ENCODE assay signal across 23 cellular contexts in genomic region chr22:46974631-46975585, GRCh38.
"Had no signal": no experiment of that assay in that cellular context is flagged by ENCODE, and none has a peak within 500 bp of the region (broad histone marks: within the 10 kb centered on the region; RNA-seq: fewer than 3 reads in every experiment).

No MANE protein-coding gene starts in this region.

- H3K9ac ChIP-seq: parathyroid adenoma had no signal

- H3K79me2 ChIP-seq: parathyroid adenoma had no signal

- H3K9me3 Mint-ChIP-seq: activated CD4-positive, alpha-beta memory T cell treated with anti-CD3 and anti-CD28 coated beads for 36 hours; activated naive CD8-positive, alpha-beta T cell treated with anti-CD3 and anti-CD28 coated beads for 36 hours; activated T-helper 17 cell treated with anti-CD3 and anti-CD28 coated beads, Interleukin-2, amount 50 U/mL, for 72 hours; naive B cell had no signal

- H3K4me3 Mint-ChIP-seq: activated CD4-positive, alpha-beta memory T cell treated with anti-CD3 and anti-CD28 coated beads for 36 hours; activated CD8-positive, alpha-beta memory T cell treated with anti-CD3 and anti-CD28 coated beads, Interleukin-2, amount 10 ng/mL, durations not matched to agents 7 days and 5 days; activated naive CD8-positive, alpha-beta T cell treated with anti-CD3 and anti-CD28 coated beads for 36 hours; activated T-helper 17 cell treated with anti-CD3 and anti-CD28 coated beads, Interleukin-2, amount 50 U/mL, for 72 hours; brain; naive B cell had no signal

- H3K36me3 ChIP-seq: gastrocnemius medialis, SJCRH30 had no signal

- FAIRE-seq: colon, endometrium had no signal

- H3K4me1 ChIP-seq: parathyroid adenoma, SJCRH30 had no signal

- ATAC-seq: activated CD8-positive, alpha-beta memory T cell treated with anti-CD3 and anti-CD28 coated beads, Interleukin-2, amount 10 ng/mL, durations not matched to agents 7 days and 5 days; activated T-helper 17 cell treated with anti-CD3 and anti-CD28 coated beads, Interleukin-2, amount 50 U/mL, for 72 hours; gastrocnemius medialis; mucosa of descending colon had no signal

- H2AFZ ChIP-seq: parathyroid adenoma had no signal

- H3K27ac Mint-ChIP-seq: activated CD4-positive, alpha-beta memory T cell treated with anti-CD3 and anti-CD28 coated beads for 36 hours; activated CD8-positive, alpha-beta memory T cell treated with anti-CD3 and anti-CD28 coated beads, Interleukin-2, amount 10 ng/mL, durations not matched to agents 7 days and 5 days; activated naive CD8-positive, alpha-beta T cell treated with anti-CD3 and anti-CD28 coated beads for 36 hours; activated T-helper 17 cell treated with anti-CD3 and anti-CD28 coated beads, Interleukin-2, amount 50 U/mL, for 72 hours; brain had no signal

- H3K27ac ChIP-seq: gastrocnemius medialis, left ventricle myocardium inferior, parathyroid adenoma, SJCRH30, stomach, WERI-Rb-1 had no signal

- H3K27me3 ChIP-seq: gastrocnemius medialis, SJCRH30, stomach had no signal

- H3K27me3 Mint-ChIP-seq: activated CD4-positive, alpha-beta memory T cell treated with anti-CD3 and anti-CD28 coated beads for 36 hours; activated CD8-positive, alpha-beta memory T cell treated with anti-CD3 and anti-CD28 coated beads, Interleukin-2, amount 10 ng/mL, durations not matched to agents 7 days and 5 days; activated naive CD8-positive, alpha-beta T cell treated with anti-CD3 and anti-CD28 coated beads for 36 hours; activated T-helper 17 cell treated with anti-CD3 and anti-CD28 coated beads, Interleukin-2, amount 50 U/mL, for 72 hours; naive B cell had no signal

- DNase-seq: activated CD4-positive, alpha-beta memory T cell treated with anti-CD3 and anti-CD28 coated beads for 36 hours; activated CD8-positive, alpha-beta memory T cell treated with anti-CD3 and anti-CD28 coated beads, Interleukin-2, amount 10 ng/mL, durations not matched to agents 7 days and 5 days; activated naive CD4-positive, alpha-beta T cell; activated naive CD8-positive, alpha-beta T cell treated with anti-CD3 and anti-CD28 coated beads for 36 hours; activated T-cell treated with anti-CD3 and anti-CD28 coated beads, Interleukin-2, amount 50 U/mL, for 1 hour; erythroblast; gastrocnemius medialis; kidney glomerular epithelial cell; left ventricle myocardium inferior; mammary epithelial cell; mucosa of descending colon; naive B cell; SJCRH30; stimulated activated CD4-positive, alpha-beta T cell treated with anti-CD3 and anti-CD28 coated beads, Interleukin-12 subunit alpha, Interleukin-12 subunit beta, amount 100 ng/mL, for 4 hours; stimulated activated CD4-positive, alpha-beta T cell treated with anti-CD3 and anti-CD28 coated beads, Interleukin-1b, Interleukin-23, amount 100 ng/mL, for 48 hours; stomach; trophoblast cell; WERI-Rb-1 had no signal

- H3K4me3 ChIP-seq: gastrocnemius medialis, left ventricle myocardium inferior, mucosa of descending colon, SJCRH30, stomach had no signal

- H3K9me3 ChIP-seq: gastrocnemius medialis, left ventricle myocardium inferior, mucosa of descending colon, SJCRH30, stomach had no signal
